In genomic region chr3:87270908-87271727, GRCh38 we compare ENCODE assay signal across 13 cellular contexts. TPM values are rescaled to one million over a fixed set of nuclear protein-coding genes. Genes with fewer than 3 reads are reported as not detected.
DNase-seq lines count a peak whose midpoint lies in the region; ATAC-seq, FAIRE-seq and TF ChIP-seq lines count a peak whose summit lies in the region.
"Had no signal": no experiment of that assay in that cellular context is flagged by ENCODE, and none has a peak within 500 bp of the region (broad histone marks: within the 10 kb centered on the region; RNA-seq: fewer than 3 reads in every experiment).

No MANE protein-coding gene starts in this region.

- peak overlapping the region; percentile 12 for H3K27ac Mint-ChIP-seq in activated T-cell treated with anti-CD3 and anti-CD28 coated beads, Interleukin-2, amount 50 U/mL, for 72 hours

- H3K36me3 ChIP-seq in bronchial epithelial cell (ENCODE audit: control insufficient read depth, insufficient read depth, low read length): no peaks in the 10 kb centered on the region
- H3K36me3 ChIP-seq in spleen: no peaks in the 10 kb centered on the region
- H3K36me3 ChIP-seq: SJCRH30 had no signal

- H3K27me3 Mint-ChIP-seq in activated T-cell treated with anti-CD3 and anti-CD28 coated beads, Interleukin-2, amount 50 U/mL, for 72 hours (ENCODE audit: low read depth): peaks cover 4% of the 10 kb centered on the region
- H3K27me3 Mint-ChIP-seq: naive thymus-derived CD8-positive, alpha-beta T cell had no signal

- H3K27ac ChIP-seq in spleen: peak overlapping the region in 7 of 8 donors; percentile 32 to 83 (median 69)
- H3K27ac ChIP-seq: SJCRH30 had no signal

- H3K9me3 Mint-ChIP-seq in activated T-cell treated with anti-CD3 and anti-CD28 coated beads, Interleukin-2, amount 50 U/mL, for 72 hours: no peaks in the 10 kb centered on the region
- H3K9me3 Mint-ChIP-seq: naive thymus-derived CD8-positive, alpha-beta T cell had no signal

- no peaks in the 10 kb centered on the region for H3K36me3 Mint-ChIP-seq in activated T-cell treated with anti-CD3 and anti-CD28 coated beads, Interleukin-2, amount 50 U/mL, for 72 hours (ENCODE audit: insufficient read depth in 2 of 2)
- H3K36me3 Mint-ChIP-seq: naive thymus-derived CD8-positive, alpha-beta T cell had no signal

- peak; percentile 67 to 72 for ATAC-seq in activated T-cell treated with anti-CD3 and anti-CD28 coated beads, Interleukin-2, amount 50 U/mL, for 72 hours (replicated peaks in 1 of 2)

- H3K4me3 ChIP-seq in NB4 (ENCODE audit: low read depth, low read length) (no peak overlapping the region), bronchial epithelial cell (ENCODE audit: low read depth, low read length) (no peak overlapping the region), spleen (peak overlapping the region in 1 of 8 donors; percentile 17)
- H3K4me3 ChIP-seq: SJCRH30 had no signal

- peaks cover 0 to 41% (median 16%) of the 10 kb centered on the region in 6 donors for H3K4me1 ChIP-seq in spleen
- H3K4me1 ChIP-seq: SJCRH30 had no signal

- H3K4me3 Mint-ChIP-seq in activated T-cell treated with anti-CD3 and anti-CD28 coated beads, Interleukin-2, amount 50 U/mL, for 72 hours: peak overlapping the region; percentile 29 to 51
- H3K4me3 Mint-ChIP-seq: naive thymus-derived CD8-positive, alpha-beta T cell had no signal

- H3K4me1 Mint-ChIP-seq in activated T-cell treated with anti-CD3 and anti-CD28 coated beads, Interleukin-2, amount 50 U/mL, for 72 hours (ENCODE audit: low read depth): peaks cover 48% of the 10 kb centered on the region

- no peaks in the 10 kb centered on the region for H3K9me3 ChIP-seq in spleen
- H3K9me3 ChIP-seq: SJCRH30 had no signal

- TF ChIP-seq POLR2A in NB4 (IDR thresholded peaks at IDR 0.05; ENCODE audit: extremely low read depth, insufficient read length) (no peak), spleen (IDR thresholded peaks at IDR 0.05) (no peak)

- no peak for FAIRE-seq in bronchial epithelial cell (lab: Jason Lieb, UNC)

- TF ChIP-seq CTCF in NB4 (IDR thresholded peaks at IDR 0.05; ENCODE audit: low read depth, low read length) (no peak), bronchial epithelial cell (IDR thresholded peaks at IDR 0.05; ENCODE audit: insufficient read depth, low read length, severe bottlenecking) (no peak), spleen (IDR thresholded peaks at IDR 0.05 in 8 of 11, conservative IDR thresholded peaks at IDR 0.05 in 3 of 11) (no peak)

- H3K27me3 ChIP-seq in bronchial epithelial cell (ENCODE audit: control insufficient read depth, insufficient read depth, low read length): no peaks in the 10 kb centered on the region
- H3K27me3 ChIP-seq in spleen (replicated peaks in 1 of 7): no peaks in the 10 kb centered on the region
- H3K27me3 ChIP-seq: SJCRH30 had no signal

- DNase-seq in activated T-cell treated with anti-CD3 and anti-CD28 coated beads, Interleukin-2, amount 50 U/mL, for 72 hours: peak in 1 of 2 donors; percentile 3
- DNase-seq in activated T-cell treated with anti-CD3 and anti-CD28 coated beads for 4 hours (no peak), NB4 (ENCODE audit: low read depth) (peak; percentile 34), bronchial epithelial cell (ENCODE audit: low read depth) (peak; percentile 10), spleen (no peak), HuH-7 (ENCODE audit: low spot score) (no peak), iPS-NIHi11 (ENCODE audit: low spot score) (no peak)
- no peak for DNase-seq in stimulated activated CD4-positive, alpha-beta T cell treated with anti-CD3 and anti-CD28 coated beads, Interleukin-2, amount 100 ng/mL, for 24 hours
- DNase-seq: activated CD8-positive, alpha-beta memory T cell treated with anti-CD3 and anti-CD28 coated beads for 24 hours; IMR-90; naive thymus-derived CD8-positive, alpha-beta T cell; NCI-H226; SJCRH30 had no signal

- intact Hi-C loops in spleen (cut with DNase I; ENCODE audit: low total_unique reads): no loop called here

- 12 to 27% (median 22%) methylated on average over 4 of the region's 4 CpGs for WGBS in spleen, 5 donors

RNA-seq across cellular contexts. Expression of gene POU1F1, which starts 5.3 kb away (rescaled TPM):
- not detected for total RNA-seq in activated T-cell treated with anti-CD3 and anti-CD28 coated beads, Interleukin-2, amount 50 U/mL, for 72 hours
- total RNA-seq in bronchial epithelial cell (not detected in 2 replicates), spleen (not detected)
- polyA plus RNA-seq in spleen: not detected
- total RNA-seq: IMR-90; naive thymus-derived CD8-positive, alpha-beta T cell; SJCRH30 had no signal
- polyA plus RNA-seq: IMR-90; naive thymus-derived CD8-positive, alpha-beta T cell had no signal

RNA-seq across cellular contexts. Expression of gene CHMP2B, which starts 44.0 kb away (rescaled TPM):
- total RNA-seq in activated T-cell treated with anti-CD3 and anti-CD28 coated beads, Interleukin-2, amount 50 U/mL, for 72 hours: 10 to 100 TPM; 22.5 to 25.4 TPM
- total RNA-seq in bronchial epithelial cell: 27.4 and 31.5 TPM in 2 replicates
- total RNA-seq in spleen: 10 to 100 TPM; 30.1 to 39.2 (median 34.8) TPM
- polyA plus RNA-seq in spleen: 10 to 100 TPM; 14.7 to 23.3 (median 18.0) TPM

Comparison
In these comparisons a context has a peak if more than half of its experiments do, and no peak if none do; other contexts are left out.
1. DNase-seq: peak in NB4 (single experiment) and bronchial epithelial cell (single experiment); none in activated T-cell treated with anti-CD3 and anti-CD28 coated beads for 4 hours (single experiment), spleen (single experiment), HuH-7 (single experiment), stimulated activated CD4-positive, alpha-beta T cell treated with anti-CD3 and anti-CD28 coated beads, Interleukin-2, amount 100 ng/mL, for 24 hours (0 of 2) and iPS-NIHi11 (single experiment).